In genomic region chr5:55667938-55668337, GRCh38 we compare ENCODE assay signal across 18 cellular contexts.
"Had no signal": no experiment of that assay in that cellular context is flagged by ENCODE, and none has a peak within 500 bp of the region (broad histone marks: within the 10 kb centered on the region; RNA-seq: fewer than 3 reads in every experiment).

No MANE protein-coding gene starts in this region.

- H3K4me3 ChIP-seq: coronary artery, lower lobe of right lung, mucosa of descending colon, thyroid gland had no signal

- H3K4me1 Mint-ChIP-seq: activated naive CD8-positive, alpha-beta T cell treated with anti-CD3 and anti-CD28 coated beads, Interleukin-2, amount 10 ng/mL, durations not matched to agents 7 days and 5 days had no signal

- H3K9me3 ChIP-seq: lower lobe of right lung, mucosa of descending colon, thyroid gland had no signal

- H3K27me3 Mint-ChIP-seq: activated naive CD8-positive, alpha-beta T cell treated with anti-CD3 and anti-CD28 coated beads, Interleukin-2, amount 10 ng/mL, durations not matched to agents 7 days and 5 days; natural killer cell treated with Interleukin-12 subunit alpha and Interleukin-12 subunit beta and Interleukin-15 and Interleukin-18, amount 100 ng/mL, for 72 hours; stimulated activated naive CD8-positive, alpha-beta T cell treated with anti-CD3 and anti-CD28 coated beads, Interleukin-15, Interleukin-2, amounts not matched to agents 100 ng/mL and 50 ng/mL, for 24 hours had no signal

- H3K27ac ChIP-seq: coronary artery, lower lobe of right lung, thyroid gland, VCaP had no signal

- H3K4me3 Mint-ChIP-seq: activated CD8-positive, alpha-beta T cell treated with anti-CD3 and anti-CD28 coated beads, Interleukin-2, amount 10 ng/mL, durations not matched to agents 7 days and 5 days; activated naive CD8-positive, alpha-beta T cell treated with anti-CD3 and anti-CD28 coated beads, Interleukin-2, amount 10 ng/mL, durations not matched to agents 7 days and 5 days; natural killer cell treated with Interleukin-12 subunit alpha and Interleukin-12 subunit beta and Interleukin-15 and Interleukin-18, amount 100 ng/mL, for 72 hours; stimulated activated naive CD8-positive, alpha-beta T cell treated with anti-CD3 and anti-CD28 coated beads, Interleukin-15, Interleukin-2, amounts not matched to agents 100 ng/mL and 50 ng/mL, for 24 hours had no signal

- H3K27ac Mint-ChIP-seq: activated CD8-positive, alpha-beta T cell treated with anti-CD3 and anti-CD28 coated beads, Interleukin-2, amount 10 ng/mL, durations not matched to agents 7 days and 5 days; natural killer cell treated with Interleukin-12 subunit alpha and Interleukin-12 subunit beta and Interleukin-15 and Interleukin-18, amount 100 ng/mL, for 72 hours; stimulated activated naive CD8-positive, alpha-beta T cell treated with anti-CD3 and anti-CD28 coated beads, Interleukin-15, Interleukin-2, amounts not matched to agents 100 ng/mL and 50 ng/mL, for 24 hours had no signal

- DNase-seq: activated CD4-positive, alpha-beta T cell treated with anti-CD3 and anti-CD28 coated beads for 4 hours; activated CD8-positive, alpha-beta memory T cell treated with anti-CD3 and anti-CD28 coated beads, Interleukin-2, amount 50 U/mL, for 48 hours; activated CD8-positive, alpha-beta T cell treated with anti-CD3 and anti-CD28 coated beads, Interleukin-2, amount 10 ng/mL, durations not matched to agents 7 days and 5 days; activated naive CD8-positive, alpha-beta T cell treated with anti-CD3 and anti-CD28 coated beads, Interleukin-2, amount 10 ng/mL, durations not matched to agents 7 days and 5 days; anterior cingulate cortex; effector CD8-positive, alpha-beta T cell; hippocampal formation; left cardiac atrium; lower lobe of right lung; mucosa of descending colon; occipital lobe; stimulated activated CD4-positive, alpha-beta T cell treated with anti-CD3 and anti-CD28 coated beads, Interleukin-4, amount 100 ng/mL, for 24 hours; T-helper 1 cell had no signal

- H3K9me3 Mint-ChIP-seq: natural killer cell treated with Interleukin-12 subunit alpha and Interleukin-12 subunit beta and Interleukin-15 and Interleukin-18, amount 100 ng/mL, for 72 hours; stimulated activated naive CD8-positive, alpha-beta T cell treated with anti-CD3 and anti-CD28 coated beads, Interleukin-15, Interleukin-2, amounts not matched to agents 100 ng/mL and 50 ng/mL, for 24 hours had no signal

- H3K36me3 Mint-ChIP-seq: natural killer cell treated with Interleukin-12 subunit alpha and Interleukin-12 subunit beta and Interleukin-15 and Interleukin-18, amount 100 ng/mL, for 72 hours had no signal

- H3K36me3 ChIP-seq: thyroid gland had no signal

- H3K4me1 ChIP-seq: lower lobe of right lung, thyroid gland had no signal

- H3K27me3 ChIP-seq: thyroid gland had no signal
